In the genomic region with DNA sequence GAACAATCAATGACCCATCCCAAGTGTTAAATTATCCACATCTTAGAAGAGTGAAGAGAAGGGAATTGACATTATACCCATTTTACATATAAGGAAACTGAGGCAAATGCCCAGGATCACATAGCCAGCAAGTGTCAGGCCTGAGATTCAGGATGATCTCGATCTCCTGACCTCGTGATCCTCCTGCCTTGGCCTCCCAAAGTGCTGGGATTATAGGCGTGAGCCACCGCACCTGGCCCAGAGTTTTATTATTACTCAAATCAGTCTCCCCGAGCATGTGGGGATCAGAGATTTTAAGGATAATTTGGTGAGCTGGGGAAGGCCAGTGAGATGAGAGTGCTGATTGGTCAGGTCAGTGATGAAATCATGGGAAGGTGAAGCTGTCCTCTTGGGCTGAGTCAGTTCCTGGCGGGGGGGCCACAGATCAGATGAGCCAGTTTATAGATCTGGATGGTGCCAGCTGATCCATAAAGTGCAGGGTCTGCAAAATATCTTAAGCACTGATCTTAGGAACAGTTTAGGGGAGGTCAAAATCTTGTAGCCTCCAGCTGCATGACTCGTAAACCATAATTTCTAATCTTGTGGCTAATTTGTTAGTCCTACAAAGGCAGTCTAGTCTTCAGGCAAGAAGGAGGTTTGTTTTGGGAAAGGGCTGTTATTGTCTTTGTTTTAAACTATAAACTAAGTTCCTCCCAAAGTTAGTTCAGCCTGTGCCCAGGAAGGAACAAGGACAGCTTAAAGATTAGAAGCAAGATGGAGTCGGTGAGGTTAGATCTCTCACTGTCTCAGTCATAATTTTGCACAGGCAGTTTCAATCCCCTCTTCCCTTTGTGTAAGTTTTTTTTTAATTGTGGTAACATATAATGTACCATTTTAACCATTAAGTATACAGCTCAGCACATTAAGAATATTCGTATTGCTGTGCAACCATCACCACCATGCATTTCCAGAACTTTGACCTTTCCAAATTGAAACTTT, we compare ENCODE assay signal across 1 cellular context.
TF ChIP-seq lines count a peak whose summit lies in the region.

No MANE protein-coding gene starts in this region.

TF ChIP-seq in HepG2, 621 proteins besides CTCF, POLR2A, EP300 and RAD21:
- TF ChIP-seq KLF11 (CRISPR knock-in tag; IDR thresholded peaks at IDR 0.05), result no peak
- peak; percentile 71 for TF ChIP-seq ZNF629 (CRISPR knock-in tag; conservative IDR thresholded peaks at IDR 0.05)
